Comparison of ENCODE assay signal across 8 cellular contexts in the genomic region with DNA sequence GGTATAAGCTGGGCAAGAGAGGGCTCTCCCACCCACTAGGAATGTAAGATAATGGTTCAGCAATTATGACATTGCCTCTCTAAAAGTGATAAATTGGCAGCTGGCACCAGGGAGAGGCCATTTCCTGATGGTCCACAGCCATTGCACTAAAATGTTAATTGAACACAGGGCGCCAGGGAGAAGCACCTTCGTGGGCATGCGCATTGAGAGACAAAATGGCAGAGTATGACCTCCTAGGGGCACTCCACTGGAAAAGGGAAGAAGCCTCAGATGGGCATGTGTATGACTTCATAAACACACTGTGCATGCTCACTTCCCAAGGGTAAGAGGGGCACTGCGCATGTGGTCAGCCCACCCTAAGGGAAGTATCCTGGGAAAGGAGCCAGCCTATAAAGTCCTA.
"Had no signal": no experiment of that assay in that cellular context is flagged by ENCODE, and none has a peak within 500 bp of the region (broad histone marks: within the 10 kb centered on the region; RNA-seq: fewer than 3 reads in every experiment).

No MANE protein-coding gene starts in this region.

- H3K4me2 ChIP-seq: GM23338 had no signal

- H3K4me1 Mint-ChIP-seq: GM23338 had no signal

- H3K4me3 Mint-ChIP-seq: GM23338, H9 had no signal

- H2AFZ ChIP-seq: GM23338 had no signal

- H3K27ac Mint-ChIP-seq: GM23338, H9 had no signal

- ATAC-seq: GM23338 had no signal

- FAIRE-seq: H1, H54, HTR-8/SVneo had no signal

- H3K4me3 ChIP-seq: GM23338 had no signal

- H3K9me3 Mint-ChIP-seq: GM23338 had no signal

- DNase-seq: H9, HCEC 1CT, IMR-90, KBM-7 had no signal
